1 cellular context compared by ENCODE assay signal in the genomic region with DNA sequence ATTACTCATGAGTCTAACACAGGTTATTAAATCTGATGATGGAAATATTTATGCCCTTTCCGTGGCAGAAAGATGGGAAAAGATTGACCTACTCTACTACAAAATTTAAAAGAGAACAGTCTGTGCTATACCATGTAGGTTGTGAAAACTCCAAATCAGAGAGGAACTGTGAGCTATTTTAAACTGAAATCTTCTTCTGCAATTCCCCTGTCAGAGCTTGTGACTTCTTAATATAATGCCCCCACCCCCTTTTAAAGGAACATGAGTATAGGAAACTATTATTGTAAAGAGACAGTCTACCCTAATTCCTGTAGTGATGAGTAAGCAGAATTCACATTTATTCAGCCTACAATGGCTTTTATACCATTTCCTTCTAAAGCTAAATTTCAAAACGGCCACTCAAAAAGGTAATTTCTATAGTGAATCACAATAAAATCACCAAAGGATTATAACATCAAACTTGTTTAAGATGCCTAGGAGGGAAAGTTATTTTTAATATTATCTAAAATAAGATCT.
A peak's percentile ranks its signal among the peaks of the same experiment; 100 is the strongest.
TF ChIP-seq lines count a peak whose summit lies in the region.

No MANE protein-coding gene starts in this region.

TF ChIP-seq in K562, 482 proteins besides CTCF, POLR2A, EP300 and RAD21 (continued from another document):
- TF ChIP-seq, protein P1, sequence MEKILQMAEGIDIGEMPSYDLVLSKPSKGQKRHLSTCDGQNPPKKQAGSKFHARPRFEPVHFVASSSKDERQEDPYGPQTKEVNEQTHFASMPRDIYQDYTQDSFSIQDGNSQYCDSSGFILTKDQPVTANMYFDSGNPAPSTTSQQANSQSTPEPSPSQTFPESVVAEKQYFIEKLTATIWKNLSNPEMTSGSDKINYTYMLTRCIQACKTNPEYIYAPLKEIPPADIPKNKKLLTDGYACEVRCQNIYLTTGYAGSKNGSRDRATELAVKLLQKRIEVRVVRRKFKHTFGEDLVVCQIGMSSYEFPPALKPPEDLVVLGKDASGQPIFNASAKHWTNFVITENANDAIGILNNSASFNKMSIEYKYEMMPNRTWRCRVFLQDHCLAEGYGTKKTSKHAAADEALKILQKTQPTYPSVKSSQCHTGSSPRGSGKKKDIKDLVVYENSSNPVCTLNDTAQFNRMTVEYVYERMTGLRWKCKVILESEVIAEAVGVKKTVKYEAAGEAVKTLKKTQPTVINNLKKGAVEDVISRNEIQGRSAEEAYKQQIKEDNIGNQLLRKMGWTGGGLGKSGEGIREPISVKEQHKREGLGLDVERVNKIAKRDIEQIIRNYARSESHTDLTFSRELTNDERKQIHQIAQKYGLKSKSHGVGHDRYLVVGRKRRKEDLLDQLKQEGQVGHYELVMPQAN (IDR thresholded peaks at IDR 0.05; ENCODE audit: borderline replicate concordance): no peak
- TF ChIP-seq TGIF2 (CRISPR knock-in tag; IDR thresholded peaks at IDR 0.05): no peak
- TF ChIP-seq MEIS2 (IDR thresholded peaks at IDR 0.05; ENCODE audit: partially characterized antibody): no peak
- peak; percentile 21; the same call in 1 of the 2 replicates for TF ChIP-seq ZNF316 (IDR thresholded peaks at IDR 0.05)
- no peak for TF ChIP-seq PHF8 (IDR thresholded peaks at IDR 0.05; ENCODE audit: borderline replicate concordance, low read length)
- no peak for TF ChIP-seq RBM25 (IDR thresholded peaks at IDR 0.05; ENCODE audit: low read depth, low read length, severe bottlenecking)
- TF ChIP-seq SMAD4 (CRISPR knock-in tag; conservative IDR thresholded peaks at IDR 0.05): no peak
- TF ChIP-seq, protein P2, sequence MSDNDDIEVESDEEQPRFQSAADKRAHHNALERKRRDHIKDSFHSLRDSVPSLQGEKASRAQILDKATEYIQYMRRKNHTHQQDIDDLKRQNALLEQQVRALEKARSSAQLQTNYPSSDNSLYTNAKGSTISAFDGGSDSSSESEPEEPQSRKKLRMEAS (CRISPR knock-in tag; IDR thresholded peaks at IDR 0.05): no peak
- TF ChIP-seq ZNF583 (CRISPR knock-in tag; IDR thresholded peaks at IDR 0.05): no peak
- 0 out of 2 replicates have a peak, but pooled peaks have one; percentile 23 for TF ChIP-seq MAFG (tag; conservative IDR thresholded peaks at IDR 0.05)
- TF ChIP-seq ESRRB (CRISPR knock-in tag; IDR thresholded peaks at IDR 0.05; ENCODE audit: borderline replicate concordance): no peak
- TF ChIP-seq MYBL2 (IDR thresholded peaks at IDR 0.05; ENCODE audit: low read depth): no peak
- no peak for TF ChIP-seq MYBL2 (CRISPR knock-in tag; IDR thresholded peaks at IDR 0.05; ENCODE audit: borderline replicate concordance)
- no peak for TF ChIP-seq ZNF408 (CRISPR knock-in tag; IDR thresholded peaks at IDR 0.05; ENCODE audit: low read depth)
TF ChIP-seq in K562: peak in this region for 3.
